ENCODE assay signal across 8 cellular contexts in genomic region chr9:5450360-5451051, GRCh38. TPM values are rescaled to one million over a fixed set of nuclear protein-coding genes. Genes with fewer than 3 reads are reported as not detected.
A peak's percentile ranks its signal among the peaks of the same experiment; 100 is the strongest.
DNase-seq lines count a peak whose midpoint lies in the region; ATAC-seq and TF ChIP-seq lines count a peak whose summit lies in the region.

Gene CD274, plus strand, starts transcription at chr9:5450542. Its CDS starts 5,572 bp downstream, at chr9:5456114.

- peak; percentile 76 for TF ChIP-seq RAD21 in SK-N-SH (IDR thresholded peaks at IDR 0.05; ENCODE audit: low read length)

- TF ChIP-seq CTCF in DND-41 (IDR thresholded peaks at IDR 0.05; ENCODE audit: borderline replicate concordance, extremely low read depth, low read length, poor library complexity, severe bottlenecking) (peak; percentile 79), SK-N-SH (IDR thresholded peaks at IDR 0.05) (peak; percentile 67), omental fat pad (IDR thresholded peaks at IDR 0.05) (no peak), thoracic aorta (IDR thresholded peaks at IDR 0.05) (peak; percentile 49)

- POLR2A ChIA-PET in SK-N-SH (lab: Yijun Ruan, JAX), result interaction anchor here (0.7 to 1.1 kb wide), 3 partner anchors 13 to 565 kb away, joined by 3 to 4 read pairs (median 3); partner anchors contain the start of genes PLGRKT, RANBP6 and RIC1

- H3K9me2 ChIP-seq in Karpas-422 (replicated peaks; ENCODE audit: insufficient read depth, low read length) (no peaks in the 10 kb centered on the region), SK-N-SH (no peaks in the 10 kb centered on the region)

- no peak for TF ChIP-seq EP300 in SK-N-SH (IDR thresholded peaks at IDR 0.05; ENCODE audit: borderline replicate concordance in 1 of 2, low read depth in 1 of 2, low read length in 1 of 2)

- H4K20me1 ChIP-seq in DND-41 (ENCODE audit: insufficient read depth, low read length), result no peaks in the 10 kb centered on the region
- no peaks in the 10 kb centered on the region for H4K20me1 ChIP-seq in Karpas-422 (ENCODE audit: insufficient read depth, low read depth, low read length)
- no peaks in the 10 kb centered on the region for H4K20me1 ChIP-seq in SK-N-SH (ENCODE audit: insufficient read depth)

- CTCF ChIA-PET in SK-N-SH (lab: Yijun Ruan, JAX), result interaction anchor here (0.6 to 4.5 kb wide), 26 partner anchors 9 to 846 kb away, joined by 3 to 51 read pairs (median 4); partner anchors contain the start of genes PLGRKT and RCL1

- H2AFZ ChIP-seq in DND-41 (ENCODE audit: low read depth, low read length), result peak within 1 kb of the TSS; percentile 99
- H2AFZ ChIP-seq in Karpas-422 (ENCODE audit: low read length), result peak within 1 kb of the TSS; percentile 13; the same call in 1 of the 2 replicates
- peak within 1 kb of the TSS; percentile 88 for H2AFZ ChIP-seq in SK-N-SH (ENCODE audit: low read depth)

- peaks cover 43% of the 10 kb centered on the region for H3F3A ChIP-seq in SK-N-SH (replicated peaks; ENCODE audit: insufficient read depth)

- peaks cover 24% of the 10 kb centered on the region for H3K4me1 ChIP-seq in DND-41 (ENCODE audit: insufficient read depth, low read length)
- peaks cover 29% of the 10 kb centered on the region for H3K4me1 ChIP-seq in Karpas-422 (ENCODE audit: low read length)
- H3K4me1 ChIP-seq in SK-N-SH (ENCODE audit: control insufficient read depth in 1 of 2, insufficient read depth in 2 of 2, low read depth in 1 of 2, low read length in 1 of 2), result peaks cover 6 to 20% of the 10 kb centered on the region in 2 experiments
- H3K4me1 ChIP-seq in thoracic aorta (ENCODE audit: control insufficient read depth in 1 of 2, low read depth in 2 of 2), result peaks cover 22 to 51% of the 10 kb centered on the region in 2 donors

- peak within 1 kb of the TSS; percentile 64 to 92 for H3K4me3 ChIP-seq in DND-41 (ENCODE audit: low read depth in 1 of 2, low read length in 2 of 2)
- peak within 1 kb of the TSS; percentile 69 for H3K4me3 ChIP-seq in Karpas-422 (ENCODE audit: low read length)
- peak within 1 kb of the TSS; percentile 64 to 67 for H3K4me3 ChIP-seq in SK-N-SH (ENCODE audit: low read depth in 2 of 2, low read length in 1 of 2)
- peak within 1 kb of the TSS; percentile 76 for H3K4me3 ChIP-seq in thoracic aorta

- ATAC-seq in DND-41 (ENCODE audit: insufficient read depth, low read depth) (peak; percentile 98), GM21737 (IDR thresholded peaks at IDR 0.05; ENCODE audit: unreplicated experiment) (peak; percentile 78), omental fat pad (ENCODE audit: low FRiP score) (peak; percentile 97), thoracic aorta (ENCODE audit: insufficient number of reproducible peaks, low FRiP score, low read depth) (peak; percentile 59)

- H3K4me2 ChIP-seq in DND-41 (ENCODE audit: insufficient read depth, low read length) (peak within 1 kb of the TSS; percentile 92), Karpas-422 (ENCODE audit: low read depth, low read length, poor library complexity, severe bottlenecking) (peak within 1 kb of the TSS; percentile 74), SK-N-SH (peak within 1 kb of the TSS; percentile 78)

- H3K9me3 ChIP-seq in DND-41 (ENCODE audit: insufficient read depth, low read length, severe bottlenecking), result no peaks in the 10 kb centered on the region
- H3K9me3 ChIP-seq in Karpas-422 (ENCODE audit: low read length), result no peaks in the 10 kb centered on the region
- H3K9me3 ChIP-seq in SK-N-SH, result no peaks in the 10 kb centered on the region
- no peaks in the 10 kb centered on the region for H3K9me3 ChIP-seq in thoracic aorta

- no peaks in the 10 kb centered on the region for H3K36me3 ChIP-seq in DND-41 (ENCODE audit: insufficient read depth, low read length)
- no peaks in the 10 kb centered on the region for H3K36me3 ChIP-seq in Karpas-422 (ENCODE audit: insufficient read depth, low read length)
- H3K36me3 ChIP-seq in SK-N-SH (replicated peaks in 1 of 2; ENCODE audit: control insufficient read depth in 1 of 2, insufficient read depth in 2 of 2, low read length in 1 of 2), result no peaks in the 10 kb centered on the region
- H3K36me3 ChIP-seq in thoracic aorta, result no peaks in the 10 kb centered on the region

- H3K27ac ChIP-seq in DND-41 (ENCODE audit: low read length) (peak within 1 kb of the TSS; percentile 80), Karpas-422 (ENCODE audit: low read length) (no peak within 1 kb of the TSS), SK-N-SH (ENCODE audit: low read depth in 2 of 2, low read length in 1 of 2) (peak within 1 kb of the TSS; percentile 67 to 75), thoracic aorta (peak within 1 kb of the TSS; percentile 66 to 75)

- no peaks in the 10 kb centered on the region for H3K79me2 ChIP-seq in DND-41 (ENCODE audit: insufficient read depth, low read length)
- no peaks in the 10 kb centered on the region for H3K79me2 ChIP-seq in Karpas-422 (ENCODE audit: low read length)
- peaks cover 65% of the 10 kb centered on the region for H3K79me2 ChIP-seq in SK-N-SH (ENCODE audit: insufficient read depth)

- 8% methylated on average over 17 of the region's 36 CpGs for WGBS in SK-N-SH (ENCODE audit: low lambda C conversion rate)

- H3K27me3 ChIP-seq in DND-41 (ENCODE audit: insufficient read depth, low read length, poor library complexity) (no peaks in the 10 kb centered on the region), Karpas-422 (ENCODE audit: low read length) (no peaks in the 10 kb centered on the region), SK-N-SH (ENCODE audit: insufficient read depth) (no peaks in the 10 kb centered on the region), thoracic aorta (replicated peaks; ENCODE audit: insufficient read depth) (no peaks in the 10 kb centered on the region)

- peak within 1 kb of the TSS; percentile 59 for H3K9ac ChIP-seq in DND-41 (ENCODE audit: low read depth, low read length)
- peak within 1 kb of the TSS; percentile 62 for H3K9ac ChIP-seq in Karpas-422 (ENCODE audit: low read length)
- H3K9ac ChIP-seq in SK-N-SH, result peak within 1 kb of the TSS; percentile 71

- peak; percentile 77 for DNase-seq in DND-41
- DNase-seq in Karpas-422, result peak; percentile 76
- peak; percentile 82 for DNase-seq in SK-N-SH
- DNase-seq in activated naive CD4-positive, alpha-beta T cell treated with anti-CD3 and anti-CD28 coated beads, Interleukin-2, amount 50 U/mL, for 16 hours, result peak; percentile 83
- peak; percentile 97 for DNase-seq in glomerular visceral epithelial cell (ENCODE audit: extremely low spot score)
- peak; percentile 56 for DNase-seq in omental fat pad (ENCODE audit: low spot score)
- DNase-seq in thoracic aorta (ENCODE audit: low spot score), result peak; percentile 54

TF ChIP-seq in SK-N-SH, 30 proteins besides CTCF, POLR2A, EP300 and RAD21 (continues in another document):
- TF ChIP-seq SIN3A (IDR thresholded peaks at IDR 0.05; ENCODE audit: borderline replicate concordance, low read depth, low read length), result peak; percentile 90
- peak; percentile 77 for TF ChIP-seq NRF1 (IDR thresholded peaks at IDR 0.05; ENCODE audit: low read depth, low read length)
- no peak for TF ChIP-seq TEAD4 (IDR thresholded peaks at IDR 0.05; ENCODE audit: borderline replicate concordance, insufficient read depth)
- TF ChIP-seq TAF1 (IDR thresholded peaks at IDR 0.05; ENCODE audit: borderline replicate concordance, low read depth, low read length), result peak; percentile 93
- 0 out of 2 replicates have a peak, but pooled peaks have one; percentile 23 for TF ChIP-seq REST (IDR thresholded peaks at IDR 0.05; ENCODE audit: low read depth, low read length)
- TF ChIP-seq TCF12 (IDR thresholded peaks at IDR 0.05), result peak; percentile 22; the same call in 1 of the 2 replicates
- peak; percentile 34 for TF ChIP-seq CHD2 (IDR thresholded peaks at IDR 0.05; ENCODE audit: low read length, partially characterized antibody)
- TF ChIP-seq POLR2AphosphoS5 (IDR thresholded peaks at IDR 0.05; ENCODE audit: low read depth, low read length), result peak; percentile 64
- TF ChIP-seq FOXM1 (IDR thresholded peaks at IDR 0.05; ENCODE audit: low read depth), result peak; percentile 36; the same call in 1 of the 2 replicates
- TF ChIP-seq GATA2 (CRISPR knock-in tag; IDR thresholded peaks at IDR 0.05), result no peak
- TF ChIP-seq PBX3 (IDR thresholded peaks at IDR 0.05), result no peak

RNA-seq across cellular contexts. Expression of gene CD274, which starts in this region (rescaled TPM):
- total RNA-seq in Karpas-422 (2014; rRNA removed; shearing (Covaris generic); ENCODE audit: low replicate concordance), result 0.11 and 0.29 TPM in 2 replicates
- 25.8 and 30.9 TPM in 2 replicates for polyA plus RNA-seq in SK-N-SH (2012; rRNA removed)
- polyA plus RNA-seq in SK-N-SH (2012; cell fraction: cytosol; rRNA removed), result 28.2 and 30.3 TPM in 2 replicates
- polyA plus RNA-seq in SK-N-SH (2012; cell fraction: nucleus; rRNA removed), result 24.6 and 47.3 TPM in 2 replicates
- 10 to 100 TPM in 1 of 4 donors, 1 to 10 TPM in 3; 1.4 to 10.4 (median 6.7) TPM for total RNA-seq in omental fat pad
- 1 to 10 TPM; 2.2 to 7.3 TPM for total RNA-seq in thoracic aorta

Comparison
In these comparisons a context has a peak if more than half of its experiments do, and no peak if none do; other contexts are left out.
1. Peak in DNase-seq, H3K4me3 ChIP-seq, H3K9ac ChIP-seq and H3K4me2 ChIP-seq in Karpas-422; RNA of the gene not detected or under 1 TPM.
2. H2AFZ ChIP-seq: peak in every context shown above with its lines; median percentile 99 in DND-41; 88 in SK-N-SH; 13 in Karpas-422.
3. CTCF ChIP-seq: peak in DND-41 (single experiment), SK-N-SH (single experiment) and thoracic aorta (single experiment); none in omental fat pad (0 of 3).
4. Peak in every context shown above with its lines, with median percentiles within 50 percentile points of each other: ATAC-seq, DNase-seq, H3K4me2 ChIP-seq, H3K4me3 ChIP-seq and H3K9ac ChIP-seq.